In genomic region chr12:34403706-34404376, GRCh38 we compare ENCODE assay signal across 1 cellular context.
TF ChIP-seq lines count a peak whose summit lies in the region.

No MANE protein-coding gene starts in this region.

TF ChIP-seq in GM23338, 12 proteins besides CTCF, POLR2A, EP300 and RAD21 (continued from another document):
- TF ChIP-seq ZNF462 (CRISPR knock-in tag; IDR thresholded peaks at IDR 0.05) (no peak), POLR2AphosphoS5 (IDR thresholded peaks at IDR 0.05; ENCODE audit: low read depth) (no peak), EZH2phosphoT487 (IDR thresholded peaks at IDR 0.05; ENCODE audit: unreplicated experiment) (no peak)
